Comparison of ENCODE assay signal across 32 cellular contexts in the genomic region with DNA sequence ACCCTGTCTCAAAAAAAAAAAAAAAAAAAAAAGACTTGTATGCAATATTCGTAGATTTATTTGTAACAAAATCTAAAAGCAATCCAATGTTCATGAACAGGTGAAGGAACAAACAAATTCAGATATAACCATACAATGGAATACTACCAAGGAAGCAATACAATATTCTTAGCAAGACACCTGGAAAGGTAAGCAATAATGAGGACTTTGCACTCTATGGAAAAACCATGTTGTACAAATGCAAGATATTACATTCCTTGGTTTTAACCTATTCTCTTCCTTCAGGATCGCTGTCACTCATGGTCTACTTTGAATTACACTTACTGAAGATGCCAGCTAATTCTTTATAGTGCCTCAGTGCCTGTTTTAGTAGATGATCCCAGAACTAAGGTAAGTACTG. TPM values are rescaled to one million over a fixed set of nuclear protein-coding genes. Genes with fewer than 3 reads are reported as not detected.
"Had no signal": no experiment of that assay in that cellular context is flagged by ENCODE, and none has a peak within 500 bp of the region (broad histone marks: within the 10 kb centered on the region; RNA-seq: fewer than 3 reads in every experiment).

No MANE protein-coding gene starts in this region.

- H3K27ac Mint-ChIP-seq: immature natural killer cell; naive thymus-derived CD4-positive, alpha-beta T cell; natural killer cell treated with Interleukin-12 subunit alpha and Interleukin-12 subunit beta and Interleukin-15 and Interleukin-18, amount 100 ng/mL, for 72 hours; progenitor cell of endocrine pancreas; stimulated activated naive B cell treated with anti-CD40 and anti-IgM and Interleukin-4, amounts not matched to agents 10 μg/mL and 1 μg/mL and 100 μg/mL, for 72 hours had no signal

- H3K9me3 ChIP-seq: left lung, lower lobe of right lung, ovary, right atrium auricular region, right lobe of liver, stomach, testis, thyroid gland, transverse colon, upper lobe of left lung, vagina had no signal

- H3K4me3 Mint-ChIP-seq: immature natural killer cell; mesothelial cell of epicardium; naive thymus-derived CD4-positive, alpha-beta T cell; natural killer cell treated with Interleukin-12 subunit alpha and Interleukin-12 subunit beta and Interleukin-15 and Interleukin-18, amount 100 ng/mL, for 72 hours; stimulated activated naive B cell treated with anti-CD40 and anti-IgM and Interleukin-4, amounts not matched to agents 10 μg/mL and 1 μg/mL and 100 μg/mL, for 72 hours had no signal

- H3K27me3 ChIP-seq: left lung, ovary, right atrium auricular region, right lobe of liver, stomach, testis, thyroid gland, transverse colon, upper lobe of left lung, vagina had no signal

- DNase-seq: hippocampal formation; immature natural killer cell; kidney glomerular epithelial cell; left cardiac atrium; left lung; lower lobe of right lung; mesendoderm; naive thymus-derived CD4-positive, alpha-beta T cell; ovary; right lobe of liver; stimulated activated CD4-positive, alpha-beta T cell treated with anti-CD3 and anti-CD28 coated beads, Interleukin-12 subunit alpha, Interleukin-12 subunit beta, amount 100 ng/mL, for 4 hours; stimulated activated CD4-positive, alpha-beta T cell treated with anti-CD3 and anti-CD28 coated beads, Interleukin-15, amount 100 ng/mL, for 24 hours; stimulated activated CD4-positive, alpha-beta T cell treated with anti-CD3 and anti-CD28 coated beads, Interleukin-2, amount 100 ng/mL, for 24 hours; stimulated activated CD4-positive, alpha-beta T cell treated with anti-CD3 and anti-CD28 coated beads, Interleukin-4, amount 100 ng/mL, for 1 hour; stimulated activated naive B cell treated with anti-CD40 and anti-IgM and Interleukin-4, amounts not matched to agents 10 μg/mL and 1 μg/mL and 100 μg/mL, for 72 hours; stimulated activated naive CD8-positive, alpha-beta T cell treated with anti-CD3 and anti-CD28 coated beads, Interleukin-15, Interleukin-2, amounts not matched to agents 100 U/mL and 50 U/mL, for 24 hours; stomach; testis; thyroid gland; transverse colon; upper lobe of left lung had no signal

- H3K36me3 Mint-ChIP-seq: natural killer cell treated with Interleukin-12 subunit alpha and Interleukin-12 subunit beta and Interleukin-15 and Interleukin-18, amount 100 ng/mL, for 72 hours; stimulated activated naive B cell treated with anti-CD40 and anti-IgM and Interleukin-4, amounts not matched to agents 10 μg/mL and 1 μg/mL and 100 μg/mL, for 72 hours had no signal

- FAIRE-seq: islet of Langerhans had no signal

- H3K36me3 ChIP-seq: left lung, lower lobe of right lung, ovary, right atrium auricular region, right lobe of liver, stomach, thyroid gland, transverse colon, upper lobe of left lung, vagina had no signal

- H3K4me1 ChIP-seq: right lobe of liver, testis, thyroid gland, vagina had no signal

- H3K4me3 ChIP-seq: left lung, lower lobe of right lung, ovary, right atrium auricular region, right lobe of liver, stomach, testis, thyroid gland, transverse colon, upper lobe of left lung, vagina had no signal

- ATAC-seq: left cardiac atrium; left lung; lower lobe of right lung; naive thymus-derived CD4-positive, alpha-beta T cell; natural killer cell treated with Interleukin-12 subunit alpha and Interleukin-12 subunit beta and Interleukin-15 and Interleukin-18, amount 100 ng/mL, for 72 hours; right lobe of liver; stimulated activated naive B cell treated with anti-CD40 and anti-IgM and Interleukin-4, amounts not matched to agents 10 μg/mL and 1 μg/mL and 100 μg/mL, for 72 hours; stimulated activated naive CD8-positive, alpha-beta T cell treated with anti-CD3 and anti-CD28 coated beads, Interleukin-15, Interleukin-2, amounts not matched to agents 100 U/mL and 50 U/mL, for 24 hours had no signal

- H3K4me1 Mint-ChIP-seq: immature natural killer cell; naive thymus-derived CD4-positive, alpha-beta T cell; stimulated activated naive B cell treated with anti-CD40 and anti-IgM and Interleukin-4, amounts not matched to agents 10 μg/mL and 1 μg/mL and 100 μg/mL, for 72 hours had no signal

- H3K27me3 Mint-ChIP-seq: progenitor cell of endocrine pancreas; stimulated activated naive B cell treated with anti-CD40 and anti-IgM and Interleukin-4, amounts not matched to agents 10 μg/mL and 1 μg/mL and 100 μg/mL, for 72 hours had no signal

- H3K9me3 Mint-ChIP-seq: natural killer cell treated with Interleukin-12 subunit alpha and Interleukin-12 subunit beta and Interleukin-15 and Interleukin-18, amount 100 ng/mL, for 72 hours had no signal

- H3K27ac ChIP-seq: left lung, lower lobe of right lung, ovary, right atrium auricular region, right lobe of liver, stomach, testis, thyroid gland, transverse colon, upper lobe of left lung, vagina had no signal

RNA-seq across cellular contexts. Expression of a gene that starts 14.7 kb away (rescaled TPM):
- total RNA-seq: left cardiac atrium; liver; naive thymus-derived CD4-positive, alpha-beta T cell; natural killer cell treated with Interleukin-12 subunit alpha and Interleukin-12 subunit beta and Interleukin-15 and Interleukin-18, amount 100 ng/mL, for 72 hours; omental fat pad; pulmonary artery endothelial cell; right atrium auricular region; right lobe of liver; skeletal muscle tissue had no signal
- polyA plus RNA-seq: immature natural killer cell; naive thymus-derived CD4-positive, alpha-beta T cell; neural cell; ovary had no signal
